21 cellular contexts compared by ENCODE assay signal in the genomic region with DNA sequence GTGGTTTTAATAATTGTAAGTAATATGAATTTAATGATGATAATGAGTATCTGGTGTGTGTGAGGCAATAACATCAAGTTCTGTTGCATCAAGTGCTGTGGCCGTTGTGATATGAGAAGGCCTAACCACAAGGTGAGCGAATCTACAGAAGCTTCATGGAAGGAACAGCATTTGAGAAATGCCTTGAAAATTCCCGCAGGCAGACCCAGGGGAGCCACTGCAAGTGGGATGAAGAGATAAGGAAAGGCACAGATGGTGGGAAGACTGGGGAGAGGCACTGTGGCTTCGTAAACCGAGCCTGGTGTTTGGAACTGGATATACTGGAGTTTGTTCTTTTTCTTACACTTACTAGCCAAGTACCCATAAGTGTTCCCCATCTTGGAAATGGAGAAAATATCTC.
"Had no signal": no experiment of that assay in that cellular context is flagged by ENCODE, and none has a peak within 500 bp of the region (broad histone marks: within the 10 kb centered on the region; RNA-seq: fewer than 3 reads in every experiment).

No MANE protein-coding gene starts in this region.

- H3K36me3 Mint-ChIP-seq: activated naive CD8-positive, alpha-beta T cell treated with anti-CD3 and anti-CD28 coated beads for 36 hours; stimulated activated memory B cell treated with anti-CD40 and anti-IgM and Interleukin-4, amounts not matched to agents 10 μg/mL and 1 μg/mL and 100 μg/mL, for 72 hours had no signal

- H3K9me3 Mint-ChIP-seq: activated naive CD8-positive, alpha-beta T cell treated with anti-CD3 and anti-CD28 coated beads for 36 hours had no signal

- H3K36me3 ChIP-seq: colonic mucosa, right lobe of liver, spleen, upper lobe of left lung had no signal

- H3K9me3 ChIP-seq: colonic mucosa, psoas muscle, right lobe of liver, upper lobe of left lung had no signal

- H3K4me1 Mint-ChIP-seq: activated CD4-positive, alpha-beta memory T cell treated with anti-CD3 and anti-CD28 coated beads, Interleukin-2, amount 10 ng/mL, durations not matched to agents 7 days and 5 days; activated naive CD8-positive, alpha-beta T cell treated with anti-CD3 and anti-CD28 coated beads for 36 hours; stimulated activated memory B cell treated with anti-CD40 and anti-IgM and Interleukin-4, amounts not matched to agents 10 μg/mL and 1 μg/mL and 100 μg/mL, for 72 hours had no signal

- H3K27ac Mint-ChIP-seq: activated CD4-positive, alpha-beta memory T cell treated with anti-CD3 and anti-CD28 coated beads, Interleukin-2, amount 10 ng/mL, durations not matched to agents 7 days and 5 days; activated naive CD8-positive, alpha-beta T cell treated with anti-CD3 and anti-CD28 coated beads for 36 hours; activated T-cell treated with anti-CD3 and anti-CD28 coated beads, Interleukin-2, amount 50 U/mL, for 72 hours; nephron; stimulated activated memory B cell treated with anti-CD40 and anti-IgM and Interleukin-4, amounts not matched to agents 10 μg/mL and 1 μg/mL and 100 μg/mL, for 72 hours had no signal

- H3K4me1 ChIP-seq: colonic mucosa, spleen had no signal

- H3K27ac ChIP-seq: colonic mucosa, heart right ventricle, psoas muscle, right lobe of liver, spleen, upper lobe of left lung had no signal

- ATAC-seq: activated T-cell treated with anti-CD3 and anti-CD28 coated beads, Interleukin-2, amount 50 U/mL, for 72 hours; heart right ventricle; left ventricle myocardium superior; psoas muscle; right lobe of liver; stimulated activated memory B cell treated with anti-CD40 and anti-IgM and Interleukin-4, amounts not matched to agents 10 μg/mL and 1 μg/mL and 100 μg/mL, for 72 hours had no signal

- DNase-seq: activated CD4-positive, alpha-beta memory T cell treated with anti-CD3 and anti-CD28 coated beads, Interleukin-2, amount 10 ng/mL, durations not matched to agents 7 days and 5 days; activated CD4-positive, CD25-positive, alpha-beta regulatory T cell treated with anti-CD3 and anti-CD28 coated beads, Interleukin-2, amount 50 U/mL, for 72 hours; activated gamma-delta T cell treated with Interleukin-2 at 50 U/mL for 16 hours; activated naive CD8-positive, alpha-beta T cell treated with anti-CD3 and anti-CD28 coated beads for 36 hours; activated T-cell treated with anti-CD3 and anti-CD28 coated beads, Interleukin-2, amount 50 U/mL, for 72 hours; anterior cingulate cortex; colonic mucosa; effector CD4-positive, alpha-beta T cell; foreskin melanocyte; heart right ventricle; left ventricle myocardium superior; mesenchymal stem cell; psoas muscle; right lobe of liver; spleen; stimulated activated CD4-positive, alpha-beta T cell treated with anti-CD3 and anti-CD28 coated beads, Interleukin-1b, Interleukin-23, amount 100 ng/mL, for 48 hours; substantia nigra; T-helper 9 cell; upper lobe of left lung had no signal

- H3K4me3 ChIP-seq: colonic mucosa, heart right ventricle, psoas muscle, right lobe of liver, spleen, upper lobe of left lung had no signal

- H3K4me3 Mint-ChIP-seq: activated CD4-positive, alpha-beta memory T cell treated with anti-CD3 and anti-CD28 coated beads, Interleukin-2, amount 10 ng/mL, durations not matched to agents 7 days and 5 days; activated naive CD8-positive, alpha-beta T cell treated with anti-CD3 and anti-CD28 coated beads for 36 hours; activated T-cell treated with anti-CD3 and anti-CD28 coated beads, Interleukin-2, amount 50 U/mL, for 72 hours; nephron; stimulated activated memory B cell treated with anti-CD40 and anti-IgM and Interleukin-4, amounts not matched to agents 10 μg/mL and 1 μg/mL and 100 μg/mL, for 72 hours had no signal

- H3K27me3 Mint-ChIP-seq: activated CD4-positive, alpha-beta memory T cell treated with anti-CD3 and anti-CD28 coated beads, Interleukin-2, amount 10 ng/mL, durations not matched to agents 7 days and 5 days; activated naive CD8-positive, alpha-beta T cell treated with anti-CD3 and anti-CD28 coated beads for 36 hours; stimulated activated memory B cell treated with anti-CD40 and anti-IgM and Interleukin-4, amounts not matched to agents 10 μg/mL and 1 μg/mL and 100 μg/mL, for 72 hours had no signal
